In the genomic region with DNA sequence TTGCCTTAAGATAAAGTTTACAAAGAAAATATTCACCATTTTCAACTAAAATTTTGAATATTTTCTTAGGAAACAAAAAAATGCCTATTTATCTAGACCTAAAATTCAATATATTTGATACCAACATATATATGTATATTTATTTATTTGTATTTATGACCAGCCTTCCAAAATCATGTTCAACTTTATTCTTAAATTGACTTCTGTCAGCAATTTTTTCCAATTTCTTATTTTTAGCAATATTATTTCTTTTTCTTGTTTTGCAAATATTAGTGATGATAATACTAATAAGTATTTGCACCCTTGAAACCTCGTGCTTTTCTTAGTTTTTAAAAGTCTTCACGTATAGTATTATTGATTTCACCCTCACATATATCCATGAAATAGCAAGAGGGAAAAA, we compare ENCODE assay signal across 33 cellular contexts.
"Had no signal": no experiment of that assay in that cellular context is flagged by ENCODE, and none has a peak within 500 bp of the region (broad histone marks: within the 10 kb centered on the region; RNA-seq: fewer than 3 reads in every experiment).

No MANE protein-coding gene starts in this region.

- H3K4me3 ChIP-seq: esophagus muscularis mucosa, gastroesophageal sphincter, heart right ventricle had no signal

- H3K36me3 ChIP-seq: brain microvascular endothelial cell, esophagus muscularis mucosa, gastroesophageal sphincter, heart right ventricle, WERI-Rb-1 had no signal

- FAIRE-seq: astrocyte, bronchial epithelial cell had no signal

- DNase-seq: activated CD4-positive, alpha-beta T cell treated with anti-CD3 and anti-CD28 coated beads for 36 hours; activated CD4-positive, alpha-beta T cell treated with anti-CD3 and anti-CD28 coated beads, Interleukin-2, amount 10 ng/mL, durations not matched to agents 7 days and 5 days; activated CD4-positive, alpha-beta T cell treated with anti-CD3 and anti-CD28 coated beads, Interleukin-2, amount 50 U/mL, for 4 hours; activated CD4-positive, CD25-positive, alpha-beta regulatory T cell; activated CD4-positive, CD25-positive, alpha-beta regulatory T cell treated with anti-CD3 and anti-CD28 coated beads, Interleukin-2, amount 50 U/mL, for 72 hours; activated CD8-positive, alpha-beta T cell treated with anti-CD3 and anti-CD28 coated beads for 36 hours; activated effector memory CD4-positive, alpha-beta T cell treated with Interleukin-2 at 50 U/mL for 16 hours; activated gamma-delta T cell treated with Interleukin-2 at 50 U/mL for 16 hours; activated naive CD4-positive, alpha-beta T cell treated with anti-CD3 and anti-CD28 coated beads, Interleukin-2, amount 50 U/mL, for 16 hours; activated naive CD4-positive, alpha-beta T cell treated with Interleukin-2 at 50 U/mL for 16 hours; activated T-cell treated with anti-CD3 and anti-CD28 coated beads, Interleukin-2, amount 50 U/mL, for 4 hours; amniotic stem cell; anterior cingulate cortex; brain microvascular endothelial cell; cortex of kidney; dermis blood vessel endothelial cell; effector CD4-positive, alpha-beta T cell; effector memory CD8-positive, alpha-beta T cell; erythroblast; foreskin keratinocyte; heart right ventricle; T-helper 1 cell; T-helper 17 cell; T1000; WERI-Rb-1 had no signal

- H3K4me1 Mint-ChIP-seq: activated CD4-positive, alpha-beta T cell treated with anti-CD3 and anti-CD28 coated beads for 36 hours; activated CD4-positive, alpha-beta T cell treated with anti-CD3 and anti-CD28 coated beads, Interleukin-2, amount 10 ng/mL, durations not matched to agents 7 days and 5 days; activated T-helper 17 cell treated with anti-CD3 and anti-CD28 coated beads, Interleukin-2, amount 50 U/mL, for 72 hours; central memory CD8-positive, alpha-beta T cell had no signal

- H3K27ac Mint-ChIP-seq: activated CD4-positive, alpha-beta T cell treated with anti-CD3 and anti-CD28 coated beads for 36 hours; activated CD4-positive, alpha-beta T cell treated with anti-CD3 and anti-CD28 coated beads, Interleukin-2, amount 10 ng/mL, durations not matched to agents 7 days and 5 days; activated CD8-positive, alpha-beta T cell treated with anti-CD3 and anti-CD28 coated beads for 36 hours; activated naive CD8-positive, alpha-beta T cell; activated T-helper 17 cell treated with anti-CD3 and anti-CD28 coated beads, Interleukin-2, amount 50 U/mL, for 72 hours; effector memory CD8-positive, alpha-beta T cell; T-helper 17 cell; T-helper 2 cell treated with Interferon-gamma antibody and Interleukin-4, amounts not matched to agents 5 μg/mL and 100 μg/mL, for 36 hours had no signal

- H3K9me3 ChIP-seq: esophagus muscularis mucosa, gastroesophageal sphincter had no signal

- H3K27me3 Mint-ChIP-seq: activated T-helper 17 cell treated with anti-CD3 and anti-CD28 coated beads, Interleukin-2, amount 50 U/mL, for 72 hours had no signal

- H3K27ac ChIP-seq: brain microvascular endothelial cell, esophagus muscularis mucosa, foreskin keratinocyte, gastroesophageal sphincter, heart right ventricle, WERI-Rb-1 had no signal

- H3K27me3 ChIP-seq: brain microvascular endothelial cell, esophagus muscularis mucosa, foreskin keratinocyte, gastroesophageal sphincter, heart right ventricle had no signal

- H3K4me3 Mint-ChIP-seq: activated CD4-positive, alpha-beta T cell treated with anti-CD3 and anti-CD28 coated beads for 36 hours; activated CD4-positive, alpha-beta T cell treated with anti-CD3 and anti-CD28 coated beads, Interleukin-2, amount 10 ng/mL, durations not matched to agents 7 days and 5 days; activated CD8-positive, alpha-beta T cell treated with anti-CD3 and anti-CD28 coated beads for 36 hours; activated naive CD8-positive, alpha-beta T cell; activated T-cell treated with anti-CD3 and anti-CD28 coated beads, Interleukin-2, amount 50 U/mL, for 4 hours; activated T-helper 17 cell treated with anti-CD3 and anti-CD28 coated beads, Interleukin-2, amount 50 U/mL, for 72 hours; central memory CD8-positive, alpha-beta T cell; effector memory CD8-positive, alpha-beta T cell; T-helper 17 cell; T-helper 2 cell treated with Interferon-gamma antibody and Interleukin-4, amounts not matched to agents 5 μg/mL and 100 μg/mL, for 36 hours had no signal

- H3K4me1 ChIP-seq: foreskin keratinocyte had no signal

- ATAC-seq: activated CD4-positive, alpha-beta T cell treated with anti-CD3 and anti-CD28 coated beads for 36 hours; activated CD8-positive, alpha-beta T cell treated with anti-CD3 and anti-CD28 coated beads for 36 hours; activated T-cell treated with anti-CD3 and anti-CD28 coated beads, Interleukin-2, amount 50 U/mL, for 4 hours; activated T-helper 17 cell treated with anti-CD3 and anti-CD28 coated beads, Interleukin-2, amount 50 U/mL, for 72 hours; effector memory CD8-positive, alpha-beta T cell; foreskin keratinocyte; gastroesophageal sphincter; heart right ventricle; T-helper 17 cell had no signal

- H3K9me3 Mint-ChIP-seq: activated CD4-positive, alpha-beta T cell treated with anti-CD3 and anti-CD28 coated beads, Interleukin-2, amount 10 ng/mL, durations not matched to agents 7 days and 5 days; activated CD8-positive, alpha-beta T cell treated with anti-CD3 and anti-CD28 coated beads for 36 hours; activated T-cell treated with anti-CD3 and anti-CD28 coated beads, Interleukin-2, amount 50 U/mL, for 4 hours; activated T-helper 17 cell treated with anti-CD3 and anti-CD28 coated beads, Interleukin-2, amount 50 U/mL, for 72 hours; central memory CD8-positive, alpha-beta T cell; effector memory CD8-positive, alpha-beta T cell; T-helper 2 cell treated with Interferon-gamma antibody and Interleukin-4, amounts not matched to agents 5 μg/mL and 100 μg/mL, for 36 hours had no signal

- H3K36me3 Mint-ChIP-seq: activated naive CD8-positive, alpha-beta T cell had no signal
